In genomic region chr4:1356181-1356998, GRCh38 we compare ENCODE assay signal across 1 cellular context.
TF ChIP-seq lines count a peak whose summit lies in the region.

No MANE protein-coding gene starts in this region.

TF ChIP-seq in K562, 482 proteins besides CTCF, POLR2A, EP300 and RAD21 (continued from another document):
- TF ChIP-seq ZNF518B (CRISPR knock-in tag; IDR thresholded peaks at IDR 0.05) (no peak), MYC (IDR thresholded peaks at IDR 0.05; ENCODE audit: low read depth, low read length) (peak; percentile 59; the same call in 1 of the 2 replicates), MYC (CRISPR knock-in tag; IDR thresholded peaks at IDR 0.05; ENCODE audit: borderline replicate concordance, low read depth) (no peak), TEAD1 (CRISPR knock-in tag; IDR thresholded peaks at IDR 0.05) (0 out of 4 replicates have a peak, but pooled peaks of 1 of the 2 experiments have one; percentile 24), STAG1 (CRISPR knock-in tag; IDR thresholded peaks at IDR 0.05; ENCODE audit: borderline replicate concordance) (peak; percentile 74; the same call in 1 of the 2 replicates), PBX2 (CRISPR knock-in tag; IDR thresholded peaks at IDR 0.05; ENCODE audit: low read depth) (no peak), PBX2 (tag; conservative IDR thresholded peaks at IDR 0.05; ENCODE audit: low read depth) (peak; percentile 46; the same call in 1 of the 2 replicates), TEAD4 (IDR thresholded peaks at IDR 0.05; ENCODE audit: low read length) (no peak), TEAD4 (CRISPR knock-in tag; IDR thresholded peaks at IDR 0.05; ENCODE audit: borderline replicate concordance) (peak; percentile 51; the same call in 1 of the 2 replicates), MAFG (tag; conservative IDR thresholded peaks at IDR 0.05) (peak; percentile 60; the same call in 1 of the 2 replicates), DEAF1 (CRISPR knock-in tag; IDR thresholded peaks at IDR 0.05) (peak; percentile 77), MEIS2 (IDR thresholded peaks at IDR 0.05; ENCODE audit: partially characterized antibody) (peak; percentile 51), C11orf30 (IDR thresholded peaks at IDR 0.05; ENCODE audit: low read depth) (peak; percentile 81), DMBX1 (CRISPR knock-in tag; IDR thresholded peaks at IDR 0.05; ENCODE audit: borderline replicate concordance) (no peak), ZNF316 (IDR thresholded peaks at IDR 0.05) (peak; percentile 88), POLR2G (IDR thresholded peaks at IDR 0.05; ENCODE audit: low read depth, low read length) (peak; percentile 13; the same call in 1 of the 2 replicates), CXXC5 (CRISPR knock-in tag; IDR thresholded peaks at IDR 0.05) (0 out of 2 replicates have a peak, but pooled peaks have one; percentile 26), ADNP (tag; IDR thresholded peaks at IDR 0.05) (no peak), L3MBTL2 (IDR thresholded peaks at IDR 0.05) (peak; percentile 17; the same call in 1 of the 2 replicates), ZNF324 (CRISPR knock-in tag; IDR thresholded peaks at IDR 0.05) (no peak), SP1 (CRISPR knock-in tag; IDR thresholded peaks at IDR 0.05) (peak; percentile 31; the same call in 1 of the 2 replicates), TAF1 (IDR thresholded peaks at IDR 0.05; ENCODE audit: control insufficient read depth, extremely low read depth, insufficient read depth, low read length, severe bottlenecking) (peak; percentile 32), MAZ (CRISPR knock-in tag; conservative IDR thresholded peaks at IDR 0.05 in 1 of 2, IDR thresholded peaks at IDR 0.05 in 1 of 2) (peak in 1 of 2 experiments; percentile 15; a peak in 1 of 4 replicates), ARID2 (IDR thresholded peaks at IDR 0.05) (peak; percentile 65; the same call in 1 of the 2 replicates), SMC3 (conservative IDR thresholded peaks at IDR 0.05; ENCODE audit: insufficient read depth, low read depth, low read length) (peak; percentile 77), ZBTB43 (CRISPR knock-in tag; IDR thresholded peaks at IDR 0.05) (0 out of 2 replicates have a peak, but pooled peaks have one; percentile 38), CC2D1A (IDR thresholded peaks at IDR 0.05) (peak; percentile 50; the same call in 1 of the 2 replicates), CAMTA2 (CRISPR knock-in tag; conservative IDR thresholded peaks at IDR 0.05) (no peak), HOXB6 (CRISPR knock-in tag; IDR thresholded peaks at IDR 0.05; ENCODE audit: borderline replicate concordance) (no peak)
